1 cellular context compared by ENCODE assay signal in the genomic region with DNA sequence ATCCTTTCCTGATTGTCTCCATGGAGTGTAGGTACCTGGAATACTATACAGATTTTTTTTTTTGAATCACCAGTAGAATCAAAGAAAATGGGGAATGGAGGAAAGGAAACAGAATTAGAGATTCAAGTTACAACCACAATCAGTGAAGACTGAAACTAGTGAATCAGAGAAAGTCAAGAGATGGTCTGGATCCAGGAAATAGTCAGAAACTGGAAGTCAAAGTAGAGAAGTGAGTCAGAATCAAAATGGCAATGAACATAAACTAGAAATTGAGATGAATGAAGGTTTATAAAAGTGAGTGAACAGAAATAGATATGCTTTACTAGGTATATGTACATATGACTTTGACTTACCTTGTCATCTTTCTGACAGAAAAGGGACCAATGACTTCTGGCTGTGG.
TF ChIP-seq lines count a peak whose summit lies in the region.

No MANE protein-coding gene starts in this region.

TF ChIP-seq in GM23338, 12 proteins besides CTCF, POLR2A, EP300 and RAD21 (continued from another document):
- TF ChIP-seq, protein P1, sequence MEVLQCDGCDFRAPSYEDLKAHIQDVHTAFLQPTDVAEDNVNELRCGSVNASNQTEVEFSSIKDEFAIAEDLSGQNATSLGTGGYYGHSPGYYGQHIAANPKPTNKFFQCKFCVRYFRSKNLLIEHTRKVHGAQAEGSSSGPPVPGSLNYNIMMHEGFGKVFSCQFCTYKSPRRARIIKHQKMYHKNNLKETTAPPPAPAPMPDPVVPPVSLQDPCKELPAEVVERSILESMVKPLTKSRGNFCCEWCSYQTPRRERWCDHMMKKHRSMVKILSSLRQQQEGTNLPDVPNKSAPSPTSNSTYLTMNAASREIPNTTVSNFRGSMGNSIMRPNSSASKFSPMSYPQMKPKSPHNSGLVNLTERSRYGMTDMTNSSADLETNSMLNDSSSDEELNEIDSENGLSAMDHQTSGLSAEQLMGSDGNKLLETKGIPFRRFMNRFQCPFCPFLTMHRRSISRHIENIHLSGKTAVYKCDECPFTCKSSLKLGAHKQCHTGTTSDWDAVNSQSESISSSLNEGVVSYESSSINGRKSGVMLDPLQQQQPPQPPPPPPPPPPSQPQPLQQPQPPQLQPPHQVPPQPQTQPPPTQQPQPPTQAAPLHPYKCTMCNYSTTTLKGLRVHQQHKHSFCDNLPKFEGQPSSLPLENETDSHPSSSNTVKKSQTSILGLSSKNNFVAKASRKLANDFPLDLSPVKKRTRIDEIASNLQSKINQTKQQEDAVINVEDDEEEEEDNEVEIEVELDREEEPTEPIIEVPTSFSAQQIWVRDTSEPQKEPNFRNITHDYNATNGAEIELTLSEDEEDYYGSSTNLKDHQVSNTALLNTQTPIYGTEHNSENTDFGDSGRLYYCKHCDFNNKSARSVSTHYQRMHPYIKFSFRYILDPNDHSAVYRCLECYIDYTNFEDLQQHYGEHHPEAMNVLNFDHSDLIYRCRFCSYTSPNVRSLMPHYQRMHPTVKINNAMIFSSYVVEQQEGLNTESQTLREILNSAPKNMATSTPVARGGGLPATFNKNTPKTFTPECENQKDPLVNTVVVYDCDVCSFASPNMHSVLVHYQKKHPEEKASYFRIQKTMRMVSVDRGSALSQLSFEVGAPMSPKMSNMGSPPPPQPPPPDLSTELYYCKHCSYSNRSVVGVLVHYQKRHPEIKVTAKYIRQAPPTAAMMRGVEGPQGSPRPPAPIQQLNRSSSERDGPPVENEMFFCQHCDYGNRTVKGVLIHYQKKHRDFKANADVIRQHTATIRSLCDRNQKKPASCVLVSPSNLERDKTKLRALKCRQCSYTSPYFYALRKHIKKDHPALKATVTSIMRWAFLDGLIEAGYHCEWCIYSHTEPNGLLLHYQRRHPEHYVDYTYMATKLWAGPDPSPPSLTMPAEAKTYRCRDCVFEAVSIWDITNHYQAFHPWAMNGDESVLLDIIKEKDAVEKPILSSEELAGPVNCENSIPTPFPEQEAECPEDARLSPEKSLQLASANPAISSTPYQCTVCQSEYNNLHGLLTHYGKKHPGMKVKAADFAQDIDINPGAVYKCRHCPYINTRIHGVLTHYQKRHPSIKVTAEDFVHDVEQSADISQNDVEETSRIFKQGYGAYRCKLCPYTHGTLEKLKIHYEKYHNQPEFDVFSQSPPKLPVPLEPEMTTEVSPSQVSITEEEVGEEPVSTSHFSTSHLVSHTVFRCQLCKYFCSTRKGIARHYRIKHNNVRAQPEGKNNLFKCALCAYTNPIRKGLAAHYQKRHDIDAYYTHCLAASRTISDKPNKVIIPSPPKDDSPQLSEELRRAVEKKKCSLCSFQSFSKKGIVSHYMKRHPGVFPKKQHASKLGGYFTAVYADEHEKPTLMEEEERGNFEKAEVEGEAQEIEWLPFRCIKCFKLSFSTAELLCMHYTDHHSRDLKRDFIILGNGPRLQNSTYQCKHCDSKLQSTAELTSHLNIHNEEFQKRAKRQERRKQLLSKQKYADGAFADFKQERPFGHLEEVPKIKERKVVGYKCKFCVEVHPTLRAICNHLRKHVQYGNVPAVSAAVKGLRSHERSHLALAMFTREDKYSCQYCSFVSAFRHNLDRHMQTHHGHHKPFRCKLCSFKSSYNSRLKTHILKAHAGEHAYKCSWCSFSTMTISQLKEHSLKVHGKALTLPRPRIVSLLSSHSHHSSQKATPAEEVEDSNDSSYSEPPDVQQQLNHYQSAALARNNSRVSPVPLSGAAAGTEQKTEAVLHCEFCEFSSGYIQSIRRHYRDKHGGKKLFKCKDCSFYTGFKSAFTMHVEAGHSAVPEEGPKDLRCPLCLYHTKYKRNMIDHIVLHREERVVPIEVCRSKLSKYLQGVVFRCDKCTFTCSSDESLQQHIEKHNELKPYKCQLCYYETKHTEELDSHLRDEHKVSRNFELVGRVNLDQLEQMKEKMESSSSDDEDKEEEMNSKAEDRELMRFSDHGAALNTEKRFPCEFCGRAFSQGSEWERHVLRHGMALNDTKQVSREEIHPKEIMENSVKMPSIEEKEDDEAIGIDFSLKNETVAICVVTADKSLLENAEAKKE (CRISPR knock-in tag; IDR thresholded peaks at IDR 0.05): no peak
- no peak for TF ChIP-seq POLR2AphosphoS5 (IDR thresholded peaks at IDR 0.05; ENCODE audit: low read depth)
- no peak for TF ChIP-seq CREB1 (CRISPR knock-in tag; IDR thresholded peaks at IDR 0.05; ENCODE audit: low read depth)
- no peak for TF ChIP-seq NANOG (IDR thresholded peaks at IDR 0.05; ENCODE audit: borderline replicate concordance)
- TF ChIP-seq ZNF114 (CRISPR knock-in tag; IDR thresholded peaks at IDR 0.05): no peak
